27 cellular contexts compared by ENCODE assay signal in genomic region chr15:96728591-96728990, GRCh38.
DNase-seq lines count a peak whose midpoint lies in the region; ATAC-seq and TF ChIP-seq lines count a peak whose summit lies in the region.
"Had no signal": no experiment of that assay in that cellular context is flagged by ENCODE, and none has a peak within 500 bp of the region (broad histone marks: within the 10 kb centered on the region; RNA-seq: fewer than 3 reads in every experiment).

No MANE protein-coding gene starts in this region.

- no peaks in the 10 kb centered on the region for H3K9me3 Mint-ChIP-seq in neural progenitor cell
- H3K9me3 Mint-ChIP-seq: activated naive CD8-positive, alpha-beta T cell treated with anti-CD3 and anti-CD28 coated beads, Interleukin-2, amount 50 U/mL, for 24 hours; activated T-cell treated with anti-CD3 and anti-CD28 coated beads, Interleukin-2, amount 50 U/mL, for 72 hours; nephron progenitor cell had no signal

- ATAC-seq in GM18861 (IDR thresholded peaks at IDR 0.05; ENCODE audit: unreplicated experiment): no peak
- ATAC-seq: activated naive CD8-positive, alpha-beta T cell treated with anti-CD3 and anti-CD28 coated beads, Interleukin-2, amount 50 U/mL, for 24 hours; activated T-cell treated with anti-CD3 and anti-CD28 coated beads, Interleukin-2, amount 50 U/mL, for 72 hours; HepG2; left cardiac atrium; pancreas had no signal

- H3K27ac ChIP-seq in HEK293 (ENCODE audit: extremely low read depth, low read depth, low read length) (no peak overlapping the region), neural progenitor cell (no peak overlapping the region), WERI-Rb-1 (no peak overlapping the region)
- H3K27ac ChIP-seq: C4-2B, coronary artery, pancreas, SJSA1, upper lobe of left lung had no signal

- H3K36me3 Mint-ChIP-seq in neural progenitor cell: no peaks in the 10 kb centered on the region
- H3K36me3 Mint-ChIP-seq: activated CD4-positive, alpha-beta memory T cell treated with anti-CD3 and anti-CD28 coated beads for 36 hours; immature natural killer cell had no signal

- H3K79me2 ChIP-seq in neural progenitor cell (ENCODE audit: low read depth): no peaks in the 10 kb centered on the region

- TF ChIP-seq CTCF in HEK293 (tag by site-specific recombination; IDR thresholded peaks at IDR 0.05) (no peak), NB4 (IDR thresholded peaks at IDR 0.05; ENCODE audit: low read depth, low read length) (no peak), neural progenitor cell (IDR thresholded peaks at IDR 0.05) (no peak), WERI-Rb-1 (IDR thresholded peaks at IDR 0.05; ENCODE audit: low read depth, low read length) (no peak)

- no peak overlapping the region for H3K4me2 ChIP-seq in neural progenitor cell

- no peak overlapping the region for H3K4me3 Mint-ChIP-seq in neural progenitor cell
- H3K4me3 Mint-ChIP-seq: activated CD4-positive, alpha-beta memory T cell treated with anti-CD3 and anti-CD28 coated beads for 36 hours; activated naive CD8-positive, alpha-beta T cell treated with anti-CD3 and anti-CD28 coated beads, Interleukin-2, amount 50 U/mL, for 24 hours; activated T-cell treated with anti-CD3 and anti-CD28 coated beads, Interleukin-2, amount 50 U/mL, for 72 hours; immature natural killer cell; nephron progenitor cell; T-helper 1 cell treated with Interleukin-12 subunit alpha and Interleukin-12 subunit beta and Interleukin-4 antibody, amounts not matched to agents 30 μg/mL and 1 μg/mL, for 36 hours had no signal

- H3K27me3 ChIP-seq in neural progenitor cell (no peaks in the 10 kb centered on the region), WERI-Rb-1 (ENCODE audit: insufficient read depth, low read depth, severe bottlenecking) (peaks cover 54% of the 10 kb centered on the region)
- H3K27me3 ChIP-seq: SJSA1, upper lobe of left lung had no signal

- H3K4me1 ChIP-seq in HEK293 (ENCODE audit: control insufficient read depth, insufficient read depth, low read length): no peaks in the 10 kb centered on the region
- peaks cover 5% of the 10 kb centered on the region for H3K4me1 ChIP-seq in neural progenitor cell
- H3K4me1 ChIP-seq: HAP-1, pancreas, SJSA1, upper lobe of left lung had no signal

- DNase-seq in NB4 (ENCODE audit: low read depth) (peak; percentile 93), NOMO-1 treated with DMSO at 0.1 percent for 48 hours (lab: John Stamatoyannopoulos, UW; ENCODE audit: unreplicated experiment) (peak; percentile 67), neural progenitor cell (ENCODE audit: low spot score) (peak; percentile 21), A172 (ENCODE audit: low spot score) (no peak), WERI-Rb-1 (no peak)
- DNase-seq: activated CD4-positive, alpha-beta memory T cell treated with anti-CD3 and anti-CD28 coated beads for 36 hours; activated CD4-positive, CD25-positive, alpha-beta regulatory T cell treated with anti-CD3 and anti-CD28 coated beads, Interleukin-2, amount 50 U/mL, for 72 hours; activated naive CD4-positive, alpha-beta T cell; activated naive CD8-positive, alpha-beta T cell treated with anti-CD3 and anti-CD28 coated beads, Interleukin-2, amount 50 U/mL, for 24 hours; activated T-cell treated with anti-CD3 and anti-CD28 coated beads, Interleukin-2, amount 50 U/mL, for 72 hours; effector CD8-positive, alpha-beta T cell; immature natural killer cell; left cardiac atrium; NCI-H1105; NCI-H2029; nephron progenitor cell; pancreas; stimulated activated naive CD4-positive, alpha-beta T cell had no signal

- no peaks in the 10 kb centered on the region for H4K20me1 ChIP-seq in neural progenitor cell (ENCODE audit: low read depth)

- H3K27me3 Mint-ChIP-seq in neural progenitor cell (ENCODE audit: insufficient read depth, low read depth): peaks cover 10% of the 10 kb centered on the region
- H3K27me3 Mint-ChIP-seq: activated CD4-positive, alpha-beta memory T cell treated with anti-CD3 and anti-CD28 coated beads for 36 hours; activated naive CD8-positive, alpha-beta T cell treated with anti-CD3 and anti-CD28 coated beads, Interleukin-2, amount 50 U/mL, for 24 hours had no signal

- H3K9me3 ChIP-seq in HEK293 (ENCODE audit: control insufficient read depth, insufficient read depth, low read depth, low read length): no peaks in the 10 kb centered on the region
- no peaks in the 10 kb centered on the region for H3K9me3 ChIP-seq in neural progenitor cell (ENCODE audit: low read depth)
- no peaks in the 10 kb centered on the region for H3K9me3 ChIP-seq in WERI-Rb-1 (ENCODE audit: severe bottlenecking)
- H3K9me3 ChIP-seq: HAP-1, pancreas, upper lobe of left lung had no signal

- CTCF ChIA-PET in HEK293 (lab: Yijun Ruan, JAX): no interaction called here

- no peak overlapping the region for H3K4me3 ChIP-seq in HEK293 (ENCODE audit: low read depth, low read length)
- H3K4me3 ChIP-seq in NB4 (ENCODE audit: low read depth, low read length): peak overlapping the region; percentile 30
- no peak overlapping the region for H3K4me3 ChIP-seq in neural progenitor cell
- H3K4me3 ChIP-seq in WERI-Rb-1 (ENCODE audit: low read depth, low read length): no peak overlapping the region
- H3K4me3 ChIP-seq: coronary artery, HAP-1, pancreas, SJSA1, upper lobe of left lung had no signal

- H3K4me1 Mint-ChIP-seq in neural progenitor cell: no peaks in the 10 kb centered on the region
- H3K4me1 Mint-ChIP-seq: activated naive CD8-positive, alpha-beta T cell treated with anti-CD3 and anti-CD28 coated beads, Interleukin-2, amount 50 U/mL, for 24 hours; immature natural killer cell had no signal

- peak; percentile 41 for TF ChIP-seq POLR2A in NB4 (IDR thresholded peaks at IDR 0.05; ENCODE audit: extremely low read depth, insufficient read length)

- peak overlapping the region; percentile 5 for H2AFZ ChIP-seq in neural progenitor cell (replicated peaks)

- no peaks in the 10 kb centered on the region for H3F3A ChIP-seq in neural progenitor cell (ENCODE audit: low read depth)

- H3K36me3 ChIP-seq in HEK293 (ENCODE audit: control insufficient read depth in 2 of 2, insufficient read depth in 1 of 2, low read length in 2 of 2) (no peaks in the 10 kb centered on the region), neural progenitor cell (no peaks in the 10 kb centered on the region), WERI-Rb-1 (no peaks in the 10 kb centered on the region)
- H3K36me3 ChIP-seq: HAP-1, pancreas, SJSA1, upper lobe of left lung had no signal

- POLR2A ChIA-PET in HEK293 (lab: Yijun Ruan, JAX): no interaction called here

- no peak overlapping the region for H3K27ac Mint-ChIP-seq in neural progenitor cell
- H3K27ac Mint-ChIP-seq: activated CD4-positive, alpha-beta memory T cell treated with anti-CD3 and anti-CD28 coated beads for 36 hours; activated naive CD8-positive, alpha-beta T cell treated with anti-CD3 and anti-CD28 coated beads, Interleukin-2, amount 50 U/mL, for 24 hours; activated T-cell treated with anti-CD3 and anti-CD28 coated beads, Interleukin-2, amount 50 U/mL, for 72 hours; immature natural killer cell; nephron progenitor cell; T-helper 1 cell treated with Interleukin-12 subunit alpha and Interleukin-12 subunit beta and Interleukin-4 antibody, amounts not matched to agents 30 μg/mL and 1 μg/mL, for 36 hours had no signal

- no peak overlapping the region for H3K9ac ChIP-seq in neural progenitor cell

TF ChIP-seq in HEK293, 187 proteins besides CTCF, POLR2A, EP300 and RAD21:
- TF ChIP-seq FEZF1 (tag by site-specific recombination; IDR thresholded peaks at IDR 0.05): peak; percentile 43; the same call in 1 of the 2 replicates
- TF ChIP-seq ZNF610 (tag by site-specific recombination; IDR thresholded peaks at IDR 0.05; ENCODE audit: borderline replicate concordance): no peak
- TF ChIP-seq ZSCAN30 (tag by site-specific recombination; IDR thresholded peaks at IDR 0.05): no peak
- TF ChIP-seq, protein P1, sequence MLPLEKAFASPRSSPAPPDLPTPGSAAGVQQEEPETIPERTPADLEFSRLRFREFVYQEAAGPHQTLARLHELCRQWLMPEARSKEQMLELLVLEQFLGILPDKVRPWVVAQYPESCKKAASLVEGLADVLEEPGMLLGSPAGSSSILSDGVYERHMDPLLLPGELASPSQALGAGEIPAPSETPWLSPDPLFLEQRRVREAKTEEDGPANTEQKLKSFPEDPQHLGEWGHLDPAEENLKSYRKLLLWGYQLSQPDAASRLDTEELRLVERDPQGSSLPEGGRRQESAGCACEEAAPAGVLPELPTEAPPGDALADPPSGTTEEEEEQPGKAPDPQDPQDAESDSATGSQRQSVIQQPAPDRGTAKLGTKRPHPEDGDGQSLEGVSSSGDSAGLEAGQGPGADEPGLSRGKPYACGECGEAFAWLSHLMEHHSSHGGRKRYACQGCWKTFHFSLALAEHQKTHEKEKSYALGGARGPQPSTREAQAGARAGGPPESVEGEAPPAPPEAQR (tag by site-specific recombination; IDR thresholded peaks at IDR 0.05): no peak
- no peak for TF ChIP-seq ZNF488 (tag by site-specific recombination; IDR thresholded peaks at IDR 0.05)
- TF ChIP-seq ZNF530 (tag by site-specific recombination; IDR thresholded peaks at IDR 0.05; ENCODE audit: low read depth): no peak
- no peak for TF ChIP-seq ZBTB1 (tag by site-specific recombination; IDR thresholded peaks at IDR 0.05)
- no peak for TF ChIP-seq KLF1 (tag by site-specific recombination; IDR thresholded peaks at IDR 0.05)

Comparison
In these comparisons a context has a peak if more than half of its experiments do, and no peak if none do; other contexts are left out.
1. DNase-seq: peak in NB4 (single experiment), NOMO-1 treated with DMSO at 0.1 percent for 48 hours (single experiment) and neural progenitor cell (single experiment); none in A172 (single experiment) and WERI-Rb-1 (single experiment).